ENCODE assay signal across 1 cellular context in the genomic region with DNA sequence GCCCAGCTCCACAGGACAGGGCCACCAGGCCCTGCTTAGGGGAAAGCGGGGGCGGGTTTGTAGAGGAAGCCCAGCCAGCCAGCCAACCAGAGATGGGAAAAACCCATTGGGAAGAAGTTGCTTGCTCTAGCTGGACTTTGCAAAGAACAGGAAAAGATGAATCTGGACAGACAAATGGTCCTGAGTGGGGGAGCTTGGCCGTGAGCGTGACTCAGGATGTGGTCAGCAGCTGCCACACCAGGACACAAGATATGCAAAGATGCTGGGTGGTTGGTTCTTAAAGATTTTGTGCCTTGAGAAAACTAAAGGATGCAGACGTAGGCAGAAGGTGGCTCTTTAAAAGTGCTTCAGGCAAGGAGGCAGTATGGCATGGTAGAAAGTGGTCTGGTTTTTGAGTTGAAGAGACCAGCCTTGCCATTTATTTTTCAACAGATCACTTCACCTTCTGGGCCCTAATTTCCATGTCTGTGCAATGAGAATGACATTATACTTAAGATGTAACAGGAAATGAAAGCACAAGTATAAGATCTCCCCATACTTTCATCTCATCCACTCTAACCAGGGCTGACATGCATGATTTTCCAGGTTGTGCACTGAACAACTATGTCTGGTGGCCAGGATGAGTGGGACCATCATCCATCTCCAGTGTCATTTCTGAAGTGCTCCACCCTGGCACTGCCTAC.
TF ChIP-seq lines count a peak whose summit lies in the region.

No MANE protein-coding gene starts in this region.

TF ChIP-seq in SK-N-SH, 30 proteins besides CTCF, POLR2A, EP300 and RAD21 (continued from another document):
- TF ChIP-seq, protein P1, sequence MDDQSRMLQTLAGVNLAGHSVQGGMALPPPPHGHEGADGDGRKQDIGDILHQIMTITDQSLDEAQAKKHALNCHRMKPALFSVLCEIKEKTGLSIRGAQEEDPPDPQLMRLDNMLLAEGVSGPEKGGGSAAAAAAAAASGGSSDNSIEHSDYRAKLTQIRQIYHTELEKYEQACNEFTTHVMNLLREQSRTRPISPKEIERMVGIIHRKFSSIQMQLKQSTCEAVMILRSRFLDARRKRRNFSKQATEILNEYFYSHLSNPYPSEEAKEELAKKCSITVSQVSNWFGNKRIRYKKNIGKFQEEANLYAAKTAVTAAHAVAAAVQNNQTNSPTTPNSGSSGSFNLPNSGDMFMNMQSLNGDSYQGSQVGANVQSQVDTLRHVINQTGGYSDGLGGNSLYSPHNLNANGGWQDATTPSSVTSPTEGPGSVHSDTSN (IDR thresholded peaks at IDR 0.05) = peak; percentile 43; the same call in 1 of the 2 replicates
- no peak for TF ChIP-seq FOXJ3 (CRISPR knock-in tag; IDR thresholded peaks at IDR 0.05)
- peak; percentile 47; the same call in 1 of the 2 replicates for TF ChIP-seq TCF12 (IDR thresholded peaks at IDR 0.05)
- no peak for TF ChIP-seq EZH2phosphoT487 (IDR thresholded peaks at IDR 0.05; ENCODE audit: borderline replicate concordance, low read depth)
- no peak for TF ChIP-seq FOXM1 (IDR thresholded peaks at IDR 0.05; ENCODE audit: low read depth)
- TF ChIP-seq, protein P2, sequence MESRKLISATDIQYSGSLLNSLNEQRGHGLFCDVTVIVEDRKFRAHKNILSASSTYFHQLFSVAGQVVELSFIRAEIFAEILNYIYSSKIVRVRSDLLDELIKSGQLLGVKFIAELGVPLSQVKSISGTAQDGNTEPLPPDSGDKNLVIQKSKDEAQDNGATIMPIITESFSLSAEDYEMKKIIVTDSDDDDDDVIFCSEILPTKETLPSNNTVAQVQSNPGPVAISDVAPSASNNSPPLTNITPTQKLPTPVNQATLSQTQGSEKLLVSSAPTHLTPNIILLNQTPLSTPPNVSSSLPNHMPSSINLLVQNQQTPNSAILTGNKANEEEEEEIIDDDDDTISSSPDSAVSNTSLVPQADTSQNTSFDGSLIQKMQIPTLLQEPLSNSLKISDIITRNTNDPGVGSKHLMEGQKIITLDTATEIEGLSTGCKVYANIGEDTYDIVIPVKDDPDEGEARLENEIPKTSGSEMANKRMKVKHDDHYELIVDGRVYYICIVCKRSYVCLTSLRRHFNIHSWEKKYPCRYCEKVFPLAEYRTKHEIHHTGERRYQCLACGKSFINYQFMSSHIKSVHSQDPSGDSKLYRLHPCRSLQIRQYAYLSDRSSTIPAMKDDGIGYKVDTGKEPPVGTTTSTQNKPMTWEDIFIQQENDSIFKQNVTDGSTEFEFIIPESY (IDR thresholded peaks at IDR 0.05; ENCODE audit: borderline replicate concordance, low read depth) = no peak
- no peak for TF ChIP-seq ELF1 (IDR thresholded peaks at IDR 0.05)
- no peak for TF ChIP-seq NFIC (IDR thresholded peaks at IDR 0.05; ENCODE audit: borderline replicate concordance)
- TF ChIP-seq MEF2A (IDR thresholded peaks at IDR 0.05; ENCODE audit: borderline replicate concordance, low read depth) = no peak
